8 cellular contexts compared by ENCODE assay signal in the genomic region with DNA sequence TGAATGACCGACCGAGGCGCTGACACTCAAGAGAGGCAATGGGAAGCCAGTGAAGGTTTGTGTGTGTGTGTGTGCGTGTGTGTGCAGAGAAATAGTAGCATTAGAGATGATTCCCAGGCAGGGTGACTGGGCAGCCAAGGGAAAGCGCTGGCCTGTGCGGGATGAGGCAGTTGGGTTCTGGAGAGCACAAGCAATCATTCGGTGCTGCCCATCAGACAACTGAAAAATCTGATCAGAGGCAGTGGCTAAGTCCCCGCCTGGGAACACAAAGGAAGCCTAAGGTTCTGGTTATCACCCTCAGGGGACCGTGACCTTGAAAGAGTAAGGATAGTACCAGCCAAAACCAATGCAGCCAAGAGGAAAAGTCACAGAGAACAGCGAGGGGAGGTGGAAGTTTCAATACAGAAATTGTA. TPM values are rescaled to one million over a fixed set of nuclear protein-coding genes. Genes with fewer than 3 reads are reported as not detected.
DNase-seq lines count a peak whose midpoint lies in the region; ATAC-seq and TF ChIP-seq lines count a peak whose summit lies in the region.

No MANE protein-coding gene starts in this region.

- H4K20me1 ChIP-seq in BLaER1 (peaks cover 26% of the 10 kb centered on the region), Loucy (ENCODE audit: insufficient read depth, low read length, poor library complexity, severe bottlenecking) (peaks cover 24% of the 10 kb centered on the region)

- H3K4me3 Mint-ChIP-seq in natural killer cell, result peak overlapping the region; percentile 97

- H3K9me3 ChIP-seq in BLaER1 (no peaks in the 10 kb centered on the region), Loucy (ENCODE audit: insufficient read depth, low read depth, low read length) (no peaks in the 10 kb centered on the region)

- peak; percentile 13 for DNase-seq in choroid plexus epithelial cell (ENCODE audit: low read depth)
- no peak for DNase-seq in natural killer cell
- DNase-seq in NK-92 (lab: John Stamatoyannopoulos, UW; ENCODE audit: unreplicated experiment), result no peak
- DNase-seq in NCI-H345 (lab: John Stamatoyannopoulos, UW), result no peak
- no peak for DNase-seq in NCI-H446 treated with DMSO at 0.1 percent for 48 hours (lab: John Stamatoyannopoulos, UW)
- DNase-seq in H4 (ENCODE audit: low spot score), result no peak

- peaks cover 62% of the 10 kb centered on the region for H3K4me1 ChIP-seq in BLaER1
- peaks cover 80% of the 10 kb centered on the region for H3K4me1 ChIP-seq in Loucy (ENCODE audit: insufficient read depth, low read length, poor library complexity, severe bottlenecking)

- 0 out of 2 replicates have a peak, but pooled peaks cover under 1% of the 10 kb centered on the region for H3K36me3 ChIP-seq in BLaER1
- no peaks in the 10 kb centered on the region; the same call in 1 of the 2 replicates for H3K36me3 ChIP-seq in Loucy (ENCODE audit: insufficient read depth, low read length)

- no peaks in the 10 kb centered on the region for H3K27me3 Mint-ChIP-seq in natural killer cell (ENCODE audit: low read depth in 2 of 2)

- H3K36me3 Mint-ChIP-seq in natural killer cell, result no peaks in the 10 kb centered on the region

- H3K4me2 ChIP-seq in BLaER1 (peak overlapping the region; percentile 83), Loucy (ENCODE audit: low read depth, low read length, poor library complexity, severe bottlenecking) (peak overlapping the region; percentile 99)

- ATAC-seq in natural killer cell, result no peak

- H3K9ac ChIP-seq in BLaER1 (peak overlapping the region; percentile 86), Loucy (ENCODE audit: low read depth, low read length, poor library complexity, severe bottlenecking) (peak overlapping the region; percentile 90)

- H3K9me2 ChIP-seq in Loucy (replicated peaks; ENCODE audit: low read depth, low read length), result no peaks in the 10 kb centered on the region

- H3K79me2 ChIP-seq in Loucy (ENCODE audit: insufficient read depth, low read length), result peaks cover 60% of the 10 kb centered on the region

- H3K27ac Mint-ChIP-seq in natural killer cell, result peak overlapping the region; percentile 96 to 98

- H3K4me3 ChIP-seq in BLaER1 (peak overlapping the region; percentile 80), Loucy (ENCODE audit: low read length, poor library complexity, severe bottlenecking) (peak overlapping the region; percentile 93), choroid plexus epithelial cell (ENCODE audit: low read depth, low read length) (no peak overlapping the region)

- peaks cover 65 to 81% of the 10 kb centered on the region in 2 donors for H3K4me1 Mint-ChIP-seq in natural killer cell

- no peak for TF ChIP-seq CTCF in Loucy (conservative IDR thresholded peaks at IDR 0.05; ENCODE audit: low read length)
- no peak for TF ChIP-seq CTCF in choroid plexus epithelial cell (conservative IDR thresholded peaks at IDR 0.05; ENCODE audit: low read depth, low read length)
- TF ChIP-seq CTCF in natural killer cell (IDR thresholded peaks at IDR 0.05), result no peak

- H3K27ac ChIP-seq in BLaER1, result peak overlapping the region; percentile 90

- H3K27me3 ChIP-seq in BLaER1, result no peaks in the 10 kb centered on the region
- H3K27me3 ChIP-seq in Loucy (ENCODE audit: insufficient read depth, low read length, poor library complexity, severe bottlenecking), result no peaks in the 10 kb centered on the region

- H3F3A ChIP-seq in Loucy (ENCODE audit: low read depth), result peaks cover 3% of the 10 kb centered on the region; the same call in 1 of the 2 replicates

- intact Hi-C loops in natural killer cell (cut with micrococcal nuclease), result loop anchor here (1.0 kb wide), 1 partner anchor 11 kb away; no protein-coding TSS in a partner anchor

- no peaks in the 10 kb centered on the region for H3K9me3 Mint-ChIP-seq in natural killer cell

- no peak overlapping the region for H2AFZ ChIP-seq in Loucy (ENCODE audit: low read length)

RNA-seq across cellular contexts. Expression of a gene that starts 0.9 kb away (rescaled TPM):
- total RNA-seq in natural killer cell, result 100 to 1,000 TPM; 199 to 241 (median 222) TPM
- 32.6 and 36.8 TPM in 2 replicates for total RNA-seq in H4 (2014; rRNA removed; shearing (Covaris generic))

RNA-seq across cellular contexts. Expression of a gene that starts 48.2 kb away (rescaled TPM):
- total RNA-seq in natural killer cell, result 10 to 100 TPM; 27.2 to 58.6 (median 27.7) TPM
- 21.5 and 43.3 TPM in 2 replicates for total RNA-seq in H4 (2014; rRNA removed; shearing (Covaris generic))

RNA-seq across cellular contexts. Expression of a gene that starts 48.6 kb away (rescaled TPM):
- 10 to 100 TPM; 81.8 to 87.6 (median 85.7) TPM for total RNA-seq in natural killer cell
- 20.8 and 29.0 TPM in 2 replicates for total RNA-seq in H4 (2014; rRNA removed; shearing (Covaris generic))
